Comparison of ENCODE assay signal across 1 cellular context in the genomic region with DNA sequence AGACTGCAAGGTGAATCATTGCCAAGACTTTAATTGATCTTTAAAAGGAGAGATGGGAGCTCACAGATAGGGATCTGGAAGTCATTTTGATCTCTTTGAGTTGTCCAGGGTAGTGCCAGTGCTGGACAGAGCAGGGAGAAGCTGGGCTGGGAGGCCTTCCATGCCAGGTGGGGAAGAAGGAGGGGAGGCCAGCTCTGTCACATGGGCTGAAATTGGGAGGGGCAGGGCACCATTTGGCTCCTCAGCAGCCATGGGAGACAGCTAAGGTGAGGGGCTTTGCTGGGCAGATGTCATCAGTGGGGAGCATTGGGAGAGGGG.
TF ChIP-seq lines count a peak whose summit lies in the region.

No MANE protein-coding gene starts in this region.

TF ChIP-seq in H1, 55 proteins besides CTCF, POLR2A, EP300 and RAD21:
- no peak for TF ChIP-seq GABPA (IDR thresholded peaks at IDR 0.05; ENCODE audit: borderline replicate concordance, insufficient read depth, low read length)
- TF ChIP-seq SAP30 (IDR thresholded peaks at IDR 0.05; ENCODE audit: insufficient read depth, insufficient replicate concordance, low read length), result no peak
- TF ChIP-seq RXRA (IDR thresholded peaks at IDR 0.05; ENCODE audit: insufficient read depth, low read depth, low read length), result no peak
- TF ChIP-seq JUND (IDR thresholded peaks at IDR 0.05; ENCODE audit: low read length), result no peak
- TF ChIP-seq CBX8 (IDR thresholded peaks at IDR 0.05; ENCODE audit: borderline replicate concordance, low read depth, low read length), result no peak
- no peak for TF ChIP-seq SRF (IDR thresholded peaks at IDR 0.05; ENCODE audit: low read depth, low read length)
